ENCODE assay signal across 15 cellular contexts in genomic region chr14:37047996-37048395, GRCh38.
DNase-seq lines count a peak whose midpoint lies in the region; ATAC-seq, FAIRE-seq and TF ChIP-seq lines count a peak whose summit lies in the region.
"Had no signal": no experiment of that assay in that cellular context is flagged by ENCODE, and none has a peak within 500 bp of the region (broad histone marks: within the 10 kb centered on the region; RNA-seq: fewer than 3 reads in every experiment).

No MANE protein-coding gene starts in this region.

- H2AFZ ChIP-seq in HCT116 (ENCODE audit: low read depth, low read length, poor library complexity, severe bottlenecking) (no peak overlapping the region), endothelial cell of umbilical vein (ENCODE audit: low read depth, low read length) (peak overlapping the region; percentile 72)

- no peaks in the 10 kb centered on the region for H3K36me3 ChIP-seq in HCT116 (ENCODE audit: control insufficient read depth in 1 of 2, insufficient read depth in 2 of 2, low read length in 2 of 2)
- no peaks in the 10 kb centered on the region for H3K36me3 ChIP-seq in adipocyte (ENCODE audit: control insufficient read depth, insufficient read depth, low read length, severe bottlenecking)
- no peaks in the 10 kb centered on the region for H3K36me3 ChIP-seq in endothelial cell of umbilical vein (ENCODE audit: control insufficient read depth in 2 of 2, extremely low read depth in 1 of 2, insufficient read depth in 2 of 2, low read length in 2 of 2)

- H3K9ac ChIP-seq in HCT116 (ENCODE audit: low read length) (no peak overlapping the region), adipocyte (ENCODE audit: low read length) (no peak overlapping the region), endothelial cell of umbilical vein (replicated peaks; ENCODE audit: extremely low read depth, insufficient read depth, low read length) (no peak overlapping the region)

- no peaks in the 10 kb centered on the region for H3K36me3 Mint-ChIP-seq in osteocyte (ENCODE audit: unreplicated experiment)
- H3K36me3 Mint-ChIP-seq: CD14-positive monocyte had no signal

- BruUV-seq in HCT116 (replicated peaks; lab: Mats Ljungman, UMichigan), result no TSS peak
- BruUV-seq in endothelial cell of umbilical vein (replicated peaks; lab: Mats Ljungman, UMichigan), result no TSS peak

- H3K9me2 ChIP-seq in HCT116 (ENCODE audit: insufficient read depth), result no peaks in the 10 kb centered on the region

- dilution Hi-C loops in endothelial cell of umbilical vein (cut with MboI; ENCODE audit: extremely low pct_ligation_motif_present, low sequenced_read_pairs), result no loop called here

- no peak for TF ChIP-seq CTCF in HCT116 (IDR thresholded peaks at IDR 0.05 in 2 of 3, conservative IDR thresholded peaks at IDR 0.05 in 1 of 3; ENCODE audit: borderline replicate concordance in 1 of 3, insufficient read depth in 1 of 3, low read depth in 2 of 3, low read length in 2 of 3)
- no peak for TF ChIP-seq CTCF in endothelial cell of umbilical vein (IDR thresholded peaks at IDR 0.05; ENCODE audit: extremely low read depth in 1 of 2, insufficient read depth in 1 of 2, low read depth in 1 of 2, low read length in 2 of 2)
- no peak for TF ChIP-seq CTCF in osteocyte (IDR thresholded peaks at IDR 0.05)

- no peaks in the 10 kb centered on the region for H3K79me2 ChIP-seq in HCT116 (ENCODE audit: insufficient read depth, low read length)
- no peaks in the 10 kb centered on the region for H3K79me2 ChIP-seq in endothelial cell of umbilical vein (ENCODE audit: control insufficient read depth, insufficient read depth, low read length)

- POLR2A ChIA-PET in HCT116 (lab: Charles Lee), result no interaction called here
- POLR2A ChIA-PET in endothelial cell of umbilical vein (lab: Charles Lee), result no interaction called here

- TF ChIP-seq RAD21 in HCT116 (IDR thresholded peaks at IDR 0.05; ENCODE audit: low read depth), result no peak

- H4K20me1 ChIP-seq in HCT116 (ENCODE audit: insufficient read depth), result no peaks in the 10 kb centered on the region
- H4K20me1 ChIP-seq in endothelial cell of umbilical vein (replicated peaks; ENCODE audit: control insufficient read depth, extremely low read depth, insufficient read depth, low read length), result no peaks in the 10 kb centered on the region

- peak overlapping the region; percentile 58 for H3K27ac Mint-ChIP-seq in osteocyte (ENCODE audit: unreplicated experiment)
- H3K27ac Mint-ChIP-seq: CD14-positive monocyte had no signal

- ATAC-seq in HCT116, result no peak

- no peak for FAIRE-seq in endothelial cell of umbilical vein (lab: Jason Lieb, UNC)
- FAIRE-seq: G401.6 had no signal

- no peaks in the 10 kb centered on the region for H3K27me3 Mint-ChIP-seq in osteocyte (ENCODE audit: unreplicated experiment)

- no peak overlapping the region for H3K27ac ChIP-seq in HCT116 (ENCODE audit: low read depth, low read length)
- H3K27ac ChIP-seq in endothelial cell of umbilical vein (ENCODE audit: insufficient read depth, low read depth, low read length), result peak overlapping the region; percentile 77

- CTCF ChIA-PET in HCT116 (lab: Charles Lee), result no interaction called here
- CTCF ChIA-PET in endothelial cell of umbilical vein (lab: Charles Lee), result interaction anchor here (1.0 to 1.9 kb wide), 3 partner anchors 9 to 69 kb away, joined by 3 to 6 read pairs (median 4); no protein-coding TSS in a partner anchor

- H3K9me1 ChIP-seq in endothelial cell of umbilical vein (replicated peaks; ENCODE audit: control insufficient read depth, extremely low read depth, insufficient read depth, low read length), result no peaks in the 10 kb centered on the region

- H3K9me3 Mint-ChIP-seq in osteocyte (ENCODE audit: unreplicated experiment), result no peaks in the 10 kb centered on the region

- H3K4me3 ChIP-seq in HCT116 (replicated peaks in 1 of 2; ENCODE audit: low read depth in 1 of 2, low read length in 2 of 2) (no peak overlapping the region), adipocyte (ENCODE audit: low read length) (no peak overlapping the region), endothelial cell of umbilical vein (replicated peaks in 1 of 3; ENCODE audit: insufficient read depth in 1 of 3, low read depth in 1 of 3, low read length in 3 of 3) (no peak overlapping the region)

- peaks cover 0 to 12% of the 10 kb centered on the region in 2 experiments; a peak in 2 of 4 replicates for H3K4me1 ChIP-seq in HCT116 (ENCODE audit: control insufficient read depth in 1 of 2, insufficient read depth in 2 of 2, low read length in 2 of 2)
- peaks cover 5% of the 10 kb centered on the region for H3K4me1 ChIP-seq in adipocyte (ENCODE audit: control insufficient read depth, insufficient read depth, low read length)
- H3K4me1 ChIP-seq in endothelial cell of umbilical vein (ENCODE audit: control insufficient read depth, extremely low read depth, insufficient read depth, low read length), result peaks cover 39% of the 10 kb centered on the region

- DNase-seq in HCT116 (ENCODE audit: low read depth, low spot score) (no peak), adipocyte (ENCODE audit: low read depth) (peak; percentile 50), endothelial cell of umbilical vein (ENCODE audit: low read depth, low spot score) (peak; percentile 74), osteocyte (ENCODE audit: extremely low spot score, unreplicated experiment) (no peak), kidney tubule cell (ENCODE audit: low spot score) (no peak), DMS 273 (lab: John Stamatoyannopoulos, UW; ENCODE audit: unreplicated experiment) (no peak)
- DNase-seq in stimulated activated CD4-positive, alpha-beta T cell treated with anti-CD3 and anti-CD28 coated beads, Interleukin-12 subunit alpha, Interleukin-12 subunit beta, amount 100 ng/mL, for 4 hours, result no peak
- DNase-seq: AML-193, DND-41, H7, NCI-H1105 treated with DMSO at 0.1 percent for 48 hours, NCI-H1694 treated with DMSO at 0.1 percent for 48 hours, NCI-H774 had no signal

- no peak for TF ChIP-seq POLR2A in HCT116 (IDR thresholded peaks at IDR 0.05; ENCODE audit: borderline replicate concordance, extremely low read depth, insufficient read depth, insufficient read length)
- TF ChIP-seq POLR2A in endothelial cell of umbilical vein (IDR thresholded peaks at IDR 0.05; ENCODE audit: low read depth, low read length), result no peak

- peaks cover 39% of the 10 kb centered on the region for H3K4me1 Mint-ChIP-seq in osteocyte (ENCODE audit: unreplicated experiment)
- H3K4me1 Mint-ChIP-seq: CD14-positive monocyte had no signal

- no peaks in the 10 kb centered on the region for H3K9me3 ChIP-seq in HCT116 (ENCODE audit: control insufficient read depth in 1 of 2, insufficient read depth in 1 of 2, low read depth in 1 of 2, low read length in 2 of 2)
- H3K9me3 ChIP-seq in adipocyte (ENCODE audit: control insufficient read depth, low read length), result no peaks in the 10 kb centered on the region
- H3K9me3 ChIP-seq in endothelial cell of umbilical vein (replicated peaks; ENCODE audit: control insufficient read depth, insufficient read depth, low read length), result no peaks in the 10 kb centered on the region

- H3K27me3 ChIP-seq in HCT116 (ENCODE audit: insufficient read depth, low read length) (no peaks in the 10 kb centered on the region), adipocyte (replicated peaks; ENCODE audit: control insufficient read depth, insufficient read depth, low read length) (no peaks in the 10 kb centered on the region), endothelial cell of umbilical vein (ENCODE audit: control insufficient read depth in 2 of 2, insufficient read depth in 2 of 2, low read length in 2 of 2) (no peaks in the 10 kb centered on the region)

- H3K4me3 Mint-ChIP-seq in osteocyte (ENCODE audit: unreplicated experiment), result no peak overlapping the region
- H3K4me3 Mint-ChIP-seq: CD14-positive monocyte had no signal

- intact Hi-C loops in HCT116 (cut with micrococcal nuclease) (no loop called here), endothelial cell of umbilical vein (cut with micrococcal nuclease) (loop anchor here (1.0 to 5.0 kb wide), 4 partner anchors 13 to 386 kb away; partner anchors contain the start of genes MIPOL1 and PAX9)

- RAD21 ChIA-PET in HCT116 (lab: Charles Lee; ENCODE audit: low non-redundant PET in 1 of 2, low total read pairs in 2 of 2, uncharacterized antibody in 2 of 2, unreplicated experiment in 2 of 2), result no interaction called here

- H3K4me2 ChIP-seq in HCT116 (ENCODE audit: low read length) (0 out of 2 replicates have a peak overlapping the region, but pooled peaks have one; percentile 35), endothelial cell of umbilical vein (ENCODE audit: insufficient read depth, low read length) (peak overlapping the region; percentile 83)

TF ChIP-seq in HCT116, 20 proteins besides CTCF, POLR2A, EP300 and RAD21 (continues in another document):
- TF ChIP-seq SIN3A (IDR thresholded peaks at IDR 0.05; ENCODE audit: low read depth), result no peak
- TF ChIP-seq SRF (IDR thresholded peaks at IDR 0.05; ENCODE audit: low read depth), result no peak
- TF ChIP-seq FOSL1 (IDR thresholded peaks at IDR 0.05; ENCODE audit: low read depth), result no peak
- TF ChIP-seq MAX (IDR thresholded peaks at IDR 0.05), result no peak
- no peak for TF ChIP-seq TCF7L2 (IDR thresholded peaks at IDR 0.05; ENCODE audit: borderline replicate concordance, extremely low read depth, insufficient read depth, insufficient read length)
- no peak for TF ChIP-seq ZFX (IDR thresholded peaks at IDR 0.05)
- TF ChIP-seq POLR2AphosphoS5 (IDR thresholded peaks at IDR 0.05; ENCODE audit: low read depth, low read length), result no peak
- TF ChIP-seq JUND (IDR thresholded peaks at IDR 0.05), result no peak
- no peak for TF ChIP-seq YY1 (IDR thresholded peaks at IDR 0.05; ENCODE audit: extremely low read depth, insufficient replicate concordance, low read depth, low read length)

TF ChIP-seq in endothelial cell of umbilical vein, 7 proteins besides CTCF, POLR2A, EP300 and RAD21:
- TF ChIP-seq FOS (IDR thresholded peaks at IDR 0.05; ENCODE audit: borderline replicate concordance, insufficient read depth, low read length), result no peak

Comparison
In these comparisons a context has a peak if more than half of its experiments do, and no peak if none do; other contexts are left out.
1. DNase-seq: peak in adipocyte (single experiment) and endothelial cell of umbilical vein (single experiment); none in HCT116 (single experiment), osteocyte (single experiment), kidney tubule cell (single experiment), stimulated activated CD4-positive, alpha-beta T cell treated with anti-CD3 and anti-CD28 coated beads, Interleukin-12 subunit alpha, Interleukin-12 subunit beta, amount 100 ng/mL, for 4 hours (single experiment) and DMS 273 (single experiment).